ENCODE assay signal across 1 cellular context in the genomic region with DNA sequence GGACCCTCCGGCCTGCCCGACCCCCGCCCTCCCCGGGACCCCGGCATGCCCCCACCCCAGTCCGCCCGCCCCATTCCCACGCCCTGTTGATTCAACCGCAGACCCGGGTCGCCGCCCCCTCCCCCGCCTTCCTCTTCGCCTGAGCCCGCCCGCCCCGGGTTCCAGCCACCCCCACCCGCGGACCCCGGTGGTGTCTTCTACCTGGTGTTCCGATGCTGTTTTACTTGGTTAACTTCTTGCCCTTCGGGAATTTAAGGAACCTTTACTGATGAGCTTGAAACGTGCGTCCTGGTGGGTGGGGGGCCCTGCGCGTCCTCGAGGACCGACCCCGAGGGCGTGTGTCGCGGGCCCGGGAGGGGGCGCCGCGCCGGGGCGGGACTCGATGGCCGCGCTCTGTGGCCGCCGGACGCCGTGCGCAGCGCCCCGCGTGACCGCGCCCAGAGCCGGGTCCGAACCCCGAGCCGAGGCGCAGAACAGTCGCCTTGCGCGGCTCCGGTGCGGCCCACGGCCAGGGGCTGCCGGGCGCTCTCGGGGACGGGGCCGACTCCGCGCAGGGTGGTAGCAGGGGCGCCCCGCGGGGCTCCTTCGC. TPM values are rescaled to one million over a fixed set of nuclear protein-coding genes. Genes with fewer than 3 reads are reported as not detected.
"Had no signal": no experiment of that assay in that cellular context is flagged by ENCODE, and none has a peak within 500 bp of the region (broad histone marks: within the 10 kb centered on the region; RNA-seq: fewer than 3 reads in every experiment).

No MANE protein-coding gene starts in this region.

RNA-seq across cellular contexts. Expression of a gene that starts 0.5 kb away (rescaled TPM):
- polyA plus RNA-seq: IgD-negative memory B cell had no signal
